ENCODE assay signal across 27 cellular contexts in genomic region chr1:240786880-240787279, GRCh38.
"Had no signal": no experiment of that assay in that cellular context is flagged by ENCODE, and none has a peak within 500 bp of the region (broad histone marks: within the 10 kb centered on the region; RNA-seq: fewer than 3 reads in every experiment).

No MANE protein-coding gene starts in this region.

- FAIRE-seq: colon, kidney had no signal

- H3K9me3 ChIP-seq: esophagus squamous epithelium, gastroesophageal sphincter, lower lobe of right lung, mucosa of descending colon had no signal

- H3K4me1 ChIP-seq: esophagus squamous epithelium, gastroesophageal sphincter, heart left ventricle, lower lobe of right lung had no signal

- H3K27me3 ChIP-seq: dorsolateral prefrontal cortex, esophagus squamous epithelium, gastroesophageal sphincter, heart left ventricle, hepatocyte had no signal

- ATAC-seq: esophagus mucosa; gastroesophageal sphincter; heart left ventricle; left colon; left lobe of liver; left ventricle myocardium superior; lower lobe of right lung; mucosa of descending colon; naive thymus-derived CD8-positive, alpha-beta T cell had no signal

- H3K27ac ChIP-seq: coronary artery, dorsolateral prefrontal cortex, epithelial cell of prostate, esophagus squamous epithelium, gastroesophageal sphincter, heart left ventricle, hepatocyte, lower lobe of right lung had no signal

- DNase-seq: dermis blood vessel endothelial cell; dorsolateral prefrontal cortex; effector CD4-positive, alpha-beta T cell; effector memory CD4-positive, alpha-beta T cell; erythroblast; esophagus squamous epithelium; foreskin fibroblast; heart left ventricle; hypothalamus; immature natural killer cell; islet precursor cell; kidney; kidney glomerular epithelial cell; left colon; left ventricle myocardium superior; lower lobe of right lung; mesenchymal stem cell; mucosa of descending colon; naive B cell; naive thymus-derived CD8-positive, alpha-beta T cell had no signal

- H3K36me3 ChIP-seq: esophagus squamous epithelium, gastroesophageal sphincter, heart left ventricle, lower lobe of right lung had no signal

- H3K4me3 ChIP-seq: coronary artery, dorsolateral prefrontal cortex, esophagus squamous epithelium, gastroesophageal sphincter, heart left ventricle, hepatocyte, lower lobe of right lung, mucosa of descending colon had no signal
